15 cellular contexts compared by ENCODE assay signal in the genomic region with DNA sequence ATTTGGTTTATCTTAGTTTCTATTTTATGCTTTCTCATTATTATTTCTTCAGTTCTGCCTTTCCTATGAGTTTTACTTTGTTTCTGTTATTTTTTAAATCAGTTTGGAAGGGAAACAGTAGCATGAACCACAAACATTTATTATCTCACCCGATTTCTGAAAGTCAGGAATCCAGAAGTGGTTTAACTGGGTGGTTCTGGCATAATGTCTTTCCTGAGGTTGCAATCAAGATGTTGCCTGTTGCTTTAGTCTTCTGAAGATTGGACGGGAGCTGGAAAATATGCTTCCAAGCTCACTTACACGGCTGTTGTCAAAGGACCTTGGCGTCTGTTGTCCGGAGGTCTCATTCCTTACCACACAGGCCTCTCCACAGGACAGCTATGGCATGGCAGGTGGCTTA.
"Had no signal": no experiment of that assay in that cellular context is flagged by ENCODE, and none has a peak within 500 bp of the region (broad histone marks: within the 10 kb centered on the region; RNA-seq: fewer than 3 reads in every experiment).

No MANE protein-coding gene starts in this region.

- H3K9me3 ChIP-seq: adrenal gland, esophagus squamous epithelium, pancreas, thoracic aorta had no signal

- DNase-seq: activated B cell treated with CpG ODN at 0.5 μM for 24 hours; activated CD4-positive, alpha-beta T cell treated with anti-CD3 and anti-CD28 coated beads, Interleukin-2, amount 10 ng/mL, durations not matched to agents 7 days and 5 days; activated CD8-positive, alpha-beta memory T cell treated with anti-CD3 and anti-CD28 coated beads for 24 hours; activated naive CD4-positive, alpha-beta T cell treated with anti-CD3 and anti-CD28 coated beads, Interleukin-2, amount 10 ng/mL, durations not matched to agents 7 days and 5 days; adrenal gland; esophagus squamous epithelium; kidney glomerular epithelial cell; pancreas; stimulated activated CD4-positive, alpha-beta T cell treated with anti-CD3 and anti-CD28 coated beads, Interleukin-4, amount 100 ng/mL, for 1 hour; stimulated activated CD8-positive, alpha-beta memory T cell treated with anti-CD3 and anti-CD28 coated beads, Interleukin-4, amount 100 ng/mL, for 48 hours had no signal

- H2AFZ ChIP-seq: hepatocyte, neural progenitor cell had no signal

- H3K36me3 ChIP-seq: adrenal gland, esophagus squamous epithelium, neural progenitor cell, pancreas, thoracic aorta had no signal

- H3K4me3 Mint-ChIP-seq: activated B cell treated with CpG ODN at 0.5 μM for 24 hours; activated CD4-positive, alpha-beta T cell treated with anti-CD3 and anti-CD28 coated beads, Interleukin-2, amount 10 ng/mL, durations not matched to agents 7 days and 5 days; activated naive CD4-positive, alpha-beta T cell treated with anti-CD3 and anti-CD28 coated beads, Interleukin-2, amount 10 ng/mL, durations not matched to agents 7 days and 5 days; neural progenitor cell; stimulated activated naive CD8-positive, alpha-beta T cell treated with anti-CD3 and anti-CD28 coated beads, Interleukin-15, Interleukin-2, amounts not matched to agents 100 ng/mL and 50 ng/mL, for 24 hours had no signal

- H3K4me2 ChIP-seq: hepatocyte, neural progenitor cell had no signal

- H3K27ac ChIP-seq: adrenal gland, esophagus squamous epithelium, hepatocyte, neural progenitor cell, pancreas, thoracic aorta had no signal

- H3K4me1 ChIP-seq: adrenal gland, neural progenitor cell, pancreas had no signal

- FAIRE-seq: pancreas had no signal

- H3K27me3 ChIP-seq: adrenal gland, hepatocyte, neural progenitor cell, pancreas had no signal

- H3K9ac ChIP-seq: neural progenitor cell had no signal

- H3K9me3 Mint-ChIP-seq: activated B cell treated with CpG ODN at 0.5 μM for 24 hours; activated CD4-positive, alpha-beta T cell treated with anti-CD3 and anti-CD28 coated beads, Interleukin-2, amount 10 ng/mL, durations not matched to agents 7 days and 5 days; activated naive CD4-positive, alpha-beta T cell treated with anti-CD3 and anti-CD28 coated beads, Interleukin-2, amount 10 ng/mL, durations not matched to agents 7 days and 5 days; activated T-helper 2 cell treated with anti-CD3 and anti-CD28 coated beads, Interferon-gamma antibody, Interleukin-2, Interleukin-4, amounts not matched to agents 10 μg/mL and 5 μg/mL and 100 μg/mL, durations not matched to agents 14 hours and 24 hours and 36 hours; stimulated activated naive CD8-positive, alpha-beta T cell treated with anti-CD3 and anti-CD28 coated beads, Interleukin-15, Interleukin-2, amounts not matched to agents 100 ng/mL and 50 ng/mL, for 24 hours had no signal

- H3K4me3 ChIP-seq: adrenal gland, esophagus squamous epithelium, hepatocyte, neural progenitor cell, pancreas, thoracic aorta had no signal

- ATAC-seq: pancreas had no signal

- H3K36me3 Mint-ChIP-seq: activated naive CD4-positive, alpha-beta T cell treated with anti-CD3 and anti-CD28 coated beads, Interleukin-2, amount 10 ng/mL, durations not matched to agents 7 days and 5 days; neural progenitor cell had no signal

- H3K79me2 ChIP-seq: hepatocyte had no signal

- H3K4me1 Mint-ChIP-seq: activated B cell treated with CpG ODN at 0.5 μM for 24 hours; activated CD4-positive, alpha-beta T cell treated with anti-CD3 and anti-CD28 coated beads, Interleukin-2, amount 10 ng/mL, durations not matched to agents 7 days and 5 days; activated naive CD4-positive, alpha-beta T cell treated with anti-CD3 and anti-CD28 coated beads, Interleukin-2, amount 10 ng/mL, durations not matched to agents 7 days and 5 days; neural progenitor cell had no signal

- H3K27ac Mint-ChIP-seq: activated B cell treated with CpG ODN at 0.5 μM for 24 hours; activated CD4-positive, alpha-beta T cell treated with anti-CD3 and anti-CD28 coated beads, Interleukin-2, amount 10 ng/mL, durations not matched to agents 7 days and 5 days; activated naive CD4-positive, alpha-beta T cell treated with anti-CD3 and anti-CD28 coated beads, Interleukin-2, amount 10 ng/mL, durations not matched to agents 7 days and 5 days; activated T-helper 2 cell treated with anti-CD3 and anti-CD28 coated beads, Interferon-gamma antibody, Interleukin-2, Interleukin-4, amounts not matched to agents 10 μg/mL and 5 μg/mL and 100 μg/mL, durations not matched to agents 14 hours and 24 hours and 36 hours; neural progenitor cell; stimulated activated naive CD8-positive, alpha-beta T cell treated with anti-CD3 and anti-CD28 coated beads, Interleukin-15, Interleukin-2, amounts not matched to agents 100 ng/mL and 50 ng/mL, for 24 hours had no signal
